In genomic region chr3:18572809-18573208, GRCh38 we compare ENCODE assay signal across 15 cellular contexts.
"Had no signal": no experiment of that assay in that cellular context is flagged by ENCODE, and none has a peak within 500 bp of the region (broad histone marks: within the 10 kb centered on the region; RNA-seq: fewer than 3 reads in every experiment).

No MANE protein-coding gene starts in this region.

- H3K27ac Mint-ChIP-seq: activated naive CD4-positive, alpha-beta T cell treated with anti-CD3 and anti-CD28 coated beads, Interleukin-2, amount 50 U/mL, for 24 hours; nephron; stimulated activated memory B cell treated with anti-CD40 and anti-IgM and Interleukin-4, amounts not matched to agents 10 μg/mL and 1 μg/mL and 100 μg/mL, for 72 hours; type B pancreatic cell had no signal

- H3K9me3 Mint-ChIP-seq: activated naive CD4-positive, alpha-beta T cell treated with anti-CD3 and anti-CD28 coated beads, Interleukin-2, amount 50 U/mL, for 24 hours; stimulated activated memory B cell treated with anti-CD40 and anti-IgM and Interleukin-4, amounts not matched to agents 10 μg/mL and 1 μg/mL and 100 μg/mL, for 72 hours; type B pancreatic cell had no signal

- H3K27ac ChIP-seq: adrenal gland, breast epithelium, coronary artery, testis had no signal

- H3K4me1 Mint-ChIP-seq: nephron; stimulated activated memory B cell treated with anti-CD40 and anti-IgM and Interleukin-4, amounts not matched to agents 10 μg/mL and 1 μg/mL and 100 μg/mL, for 72 hours had no signal

- ATAC-seq: sciatic nerve; stimulated activated memory B cell treated with anti-CD40 and anti-IgM and Interleukin-4, amounts not matched to agents 10 μg/mL and 1 μg/mL and 100 μg/mL, for 72 hours had no signal

- H3K4me1 ChIP-seq: adrenal gland, breast epithelium, testis had no signal

- H3K4me3 ChIP-seq: adrenal gland, breast epithelium, coronary artery, smooth muscle cell, testis had no signal

- H3K36me3 Mint-ChIP-seq: stimulated activated memory B cell treated with anti-CD40 and anti-IgM and Interleukin-4, amounts not matched to agents 10 μg/mL and 1 μg/mL and 100 μg/mL, for 72 hours; type B pancreatic cell had no signal

- H3K9me3 ChIP-seq: adrenal gland, breast epithelium, testis had no signal

- H3K4me2 ChIP-seq: smooth muscle cell had no signal

- H3K27me3 ChIP-seq: adrenal gland, breast epithelium, testis had no signal

- H3K4me3 Mint-ChIP-seq: activated naive CD4-positive, alpha-beta T cell treated with anti-CD3 and anti-CD28 coated beads, Interleukin-2, amount 50 U/mL, for 24 hours; nephron; stimulated activated memory B cell treated with anti-CD40 and anti-IgM and Interleukin-4, amounts not matched to agents 10 μg/mL and 1 μg/mL and 100 μg/mL, for 72 hours; type B pancreatic cell had no signal

- H3K27me3 Mint-ChIP-seq: activated naive CD4-positive, alpha-beta T cell treated with anti-CD3 and anti-CD28 coated beads, Interleukin-2, amount 50 U/mL, for 24 hours; type B pancreatic cell had no signal

- DNase-seq: activated CD4-positive, alpha-beta T cell treated with anti-CD3 and anti-CD28 coated beads, Interleukin-2, amount 50 U/mL, for 1 hour; adrenal gland; erythroblast; hypothalamus; midbrain; stimulated activated CD4-positive, alpha-beta T cell treated with anti-CD3 and anti-CD28 coated beads, Interleukin-4, amount 100 ng/mL, for 24 hours; testis had no signal

- H3K36me3 ChIP-seq: adrenal gland, breast epithelium had no signal
